ENCODE assay signal across 1 cellular context in the genomic region with DNA sequence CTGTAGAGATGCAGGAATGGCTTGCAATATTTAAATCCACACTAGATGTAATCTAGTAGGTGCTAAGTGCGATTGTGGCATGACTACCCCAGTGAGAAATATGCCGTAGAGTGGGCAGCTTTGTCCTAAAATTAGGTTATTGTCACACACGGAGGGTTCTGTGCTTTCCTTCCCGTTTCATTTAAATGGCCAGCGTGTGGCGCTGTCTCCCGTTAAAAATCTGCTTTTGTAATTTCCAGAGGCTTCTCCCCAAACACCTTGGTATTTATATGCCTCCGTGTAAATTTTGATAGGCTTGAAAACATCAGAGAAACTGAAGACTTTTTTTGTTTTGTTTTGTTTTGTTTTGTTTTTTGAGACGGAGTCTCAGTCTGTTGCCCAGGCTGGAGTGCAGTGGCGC.
TF ChIP-seq lines count a peak whose summit lies in the region.

No MANE protein-coding gene starts in this region.

TF ChIP-seq in HepG2, 621 proteins besides CTCF, POLR2A, EP300 and RAD21 (continued from another document):
- no peak for TF ChIP-seq ZNF512B (CRISPR knock-in tag; IDR thresholded peaks at IDR 0.05; ENCODE audit: borderline replicate concordance)
- no peak for TF ChIP-seq RFX3 (CRISPR knock-in tag; IDR thresholded peaks at IDR 0.05)
- no peak for TF ChIP-seq FOXC1 (CRISPR knock-in tag; IDR thresholded peaks at IDR 0.05; ENCODE audit: borderline replicate concordance)
- no peak for TF ChIP-seq ZNF335 (CRISPR knock-in tag; IDR thresholded peaks at IDR 0.05)
- no peak for TF ChIP-seq ZNF850 (CRISPR knock-in tag; conservative IDR thresholded peaks at IDR 0.05)
- no peak for TF ChIP-seq CEBPB (IDR thresholded peaks at IDR 0.05; ENCODE audit: borderline replicate concordance, low read depth, low read length)
- TF ChIP-seq ZNF432 (CRISPR knock-in tag; IDR thresholded peaks at IDR 0.05; ENCODE audit: borderline replicate concordance): no peak
- no peak for TF ChIP-seq TSC22D2 (CRISPR knock-in tag; IDR thresholded peaks at IDR 0.05; ENCODE audit: borderline replicate concordance)
- no peak for TF ChIP-seq SUZ12 (IDR thresholded peaks at IDR 0.05; ENCODE audit: low read depth, low read length)
- no peak for TF ChIP-seq BCL6 (CRISPR knock-in tag; IDR thresholded peaks at IDR 0.05)
- no peak for TF ChIP-seq IKZF4 (CRISPR knock-in tag; IDR thresholded peaks at IDR 0.05; ENCODE audit: borderline replicate concordance, low read depth, not compliant biosample characterization)
- no peak for TF ChIP-seq NR2C2 (CRISPR knock-in tag; IDR thresholded peaks at IDR 0.05; ENCODE audit: borderline replicate concordance)
TF ChIP-seq in HepG2: peak in this region for 2.
